1 cellular context compared by ENCODE assay signal in genomic region chr6:163876391-163876790, GRCh38.
TF ChIP-seq lines count a peak whose summit lies in the region.

No MANE protein-coding gene starts in this region.

TF ChIP-seq in K562, 482 proteins besides CTCF, POLR2A, EP300 and RAD21:
- no peak for TF ChIP-seq DIDO1 (tag; IDR thresholded peaks at IDR 0.05; ENCODE audit: low read depth)
- TF ChIP-seq CHD4 (IDR thresholded peaks at IDR 0.05; ENCODE audit: insufficient read depth, insufficient replicate concordance, low read depth, low read length, poor library complexity, severe bottlenecking), result no peak
- TF ChIP-seq ETV5 (CRISPR knock-in tag; IDR thresholded peaks at IDR 0.05; ENCODE audit: low read depth), result no peak
- no peak for TF ChIP-seq ZBTB17 (CRISPR knock-in tag; IDR thresholded peaks at IDR 0.05)
- no peak for TF ChIP-seq SRSF3 (IDR thresholded peaks at IDR 0.05; ENCODE audit: insufficient read depth, low read length)
- TF ChIP-seq ZNF766 (CRISPR knock-in tag; conservative IDR thresholded peaks at IDR 0.05), result no peak
- no peak for TF ChIP-seq POLR3A (IDR thresholded peaks at IDR 0.05; ENCODE audit: borderline replicate concordance, extremely low read depth, insufficient read depth, insufficient read length)
- TF ChIP-seq FOXK2 (conservative IDR thresholded peaks at IDR 0.05 in 1 of 2, IDR thresholded peaks at IDR 0.05 in 1 of 2; ENCODE audit: low read depth in 2 of 2), result no peak
- TF ChIP-seq, protein P1, sequence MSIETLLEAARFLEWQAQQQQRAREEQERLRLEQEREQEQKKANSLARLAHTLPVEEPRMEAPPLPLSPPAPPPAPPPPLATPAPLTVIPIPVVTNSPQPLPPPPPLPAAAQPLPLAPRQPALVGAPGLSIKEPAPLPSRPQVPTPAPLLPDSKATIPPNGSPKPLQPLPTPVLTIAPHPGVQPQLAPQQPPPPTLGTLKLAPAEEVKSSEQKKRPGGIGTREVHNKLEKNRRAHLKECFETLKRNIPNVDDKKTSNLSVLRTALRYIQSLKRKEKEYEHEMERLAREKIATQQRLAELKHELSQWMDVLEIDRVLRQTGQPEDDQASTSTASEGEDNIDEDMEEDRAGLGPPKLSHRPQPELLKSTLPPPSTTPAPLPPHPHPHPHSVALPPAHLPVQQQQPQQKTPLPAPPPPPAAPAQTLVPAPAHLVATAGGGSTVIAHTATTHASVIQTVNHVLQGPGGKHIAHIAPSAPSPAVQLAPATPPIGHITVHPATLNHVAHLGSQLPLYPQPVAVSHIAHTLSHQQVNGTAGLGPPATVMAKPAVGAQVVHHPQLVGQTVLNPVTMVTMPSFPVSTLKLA (conservative IDR thresholded peaks at IDR 0.05), result no peak
- TF ChIP-seq EZH2 (IDR thresholded peaks at IDR 0.05; ENCODE audit: borderline replicate concordance, low read depth, low read length), result no peak
- no peak for TF ChIP-seq DLX4 (CRISPR knock-in tag; IDR thresholded peaks at IDR 0.05)
- TF ChIP-seq, protein P2, sequence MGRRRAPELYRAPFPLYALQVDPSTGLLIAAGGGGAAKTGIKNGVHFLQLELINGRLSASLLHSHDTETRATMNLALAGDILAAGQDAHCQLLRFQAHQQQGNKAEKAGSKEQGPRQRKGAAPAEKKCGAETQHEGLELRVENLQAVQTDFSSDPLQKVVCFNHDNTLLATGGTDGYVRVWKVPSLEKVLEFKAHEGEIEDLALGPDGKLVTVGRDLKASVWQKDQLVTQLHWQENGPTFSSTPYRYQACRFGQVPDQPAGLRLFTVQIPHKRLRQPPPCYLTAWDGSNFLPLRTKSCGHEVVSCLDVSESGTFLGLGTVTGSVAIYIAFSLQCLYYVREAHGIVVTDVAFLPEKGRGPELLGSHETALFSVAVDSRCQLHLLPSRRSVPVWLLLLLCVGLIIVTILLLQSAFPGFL (CRISPR knock-in tag; IDR thresholded peaks at IDR 0.05), result no peak
- no peak for TF ChIP-seq ZBTB1 (CRISPR knock-in tag; IDR thresholded peaks at IDR 0.05; ENCODE audit: borderline replicate concordance, low read depth)
- TF ChIP-seq ZKSCAN3 (CRISPR knock-in tag; IDR thresholded peaks at IDR 0.05), result no peak
- TF ChIP-seq ZNF780A (CRISPR knock-in tag; IDR thresholded peaks at IDR 0.05), result no peak
- TF ChIP-seq ZNF778 (CRISPR knock-in tag; IDR thresholded peaks at IDR 0.05), result no peak
- no peak for TF ChIP-seq FOXA3 (CRISPR knock-in tag; conservative IDR thresholded peaks at IDR 0.05 in 1 of 2, IDR thresholded peaks at IDR 0.05 in 1 of 2)
- no peak for TF ChIP-seq STAT6 (CRISPR knock-in tag; IDR thresholded peaks at IDR 0.05)
- TF ChIP-seq ZNF263 (CRISPR knock-in tag; IDR thresholded peaks at IDR 0.05; ENCODE audit: borderline replicate concordance), result no peak
- TF ChIP-seq, protein P3, sequence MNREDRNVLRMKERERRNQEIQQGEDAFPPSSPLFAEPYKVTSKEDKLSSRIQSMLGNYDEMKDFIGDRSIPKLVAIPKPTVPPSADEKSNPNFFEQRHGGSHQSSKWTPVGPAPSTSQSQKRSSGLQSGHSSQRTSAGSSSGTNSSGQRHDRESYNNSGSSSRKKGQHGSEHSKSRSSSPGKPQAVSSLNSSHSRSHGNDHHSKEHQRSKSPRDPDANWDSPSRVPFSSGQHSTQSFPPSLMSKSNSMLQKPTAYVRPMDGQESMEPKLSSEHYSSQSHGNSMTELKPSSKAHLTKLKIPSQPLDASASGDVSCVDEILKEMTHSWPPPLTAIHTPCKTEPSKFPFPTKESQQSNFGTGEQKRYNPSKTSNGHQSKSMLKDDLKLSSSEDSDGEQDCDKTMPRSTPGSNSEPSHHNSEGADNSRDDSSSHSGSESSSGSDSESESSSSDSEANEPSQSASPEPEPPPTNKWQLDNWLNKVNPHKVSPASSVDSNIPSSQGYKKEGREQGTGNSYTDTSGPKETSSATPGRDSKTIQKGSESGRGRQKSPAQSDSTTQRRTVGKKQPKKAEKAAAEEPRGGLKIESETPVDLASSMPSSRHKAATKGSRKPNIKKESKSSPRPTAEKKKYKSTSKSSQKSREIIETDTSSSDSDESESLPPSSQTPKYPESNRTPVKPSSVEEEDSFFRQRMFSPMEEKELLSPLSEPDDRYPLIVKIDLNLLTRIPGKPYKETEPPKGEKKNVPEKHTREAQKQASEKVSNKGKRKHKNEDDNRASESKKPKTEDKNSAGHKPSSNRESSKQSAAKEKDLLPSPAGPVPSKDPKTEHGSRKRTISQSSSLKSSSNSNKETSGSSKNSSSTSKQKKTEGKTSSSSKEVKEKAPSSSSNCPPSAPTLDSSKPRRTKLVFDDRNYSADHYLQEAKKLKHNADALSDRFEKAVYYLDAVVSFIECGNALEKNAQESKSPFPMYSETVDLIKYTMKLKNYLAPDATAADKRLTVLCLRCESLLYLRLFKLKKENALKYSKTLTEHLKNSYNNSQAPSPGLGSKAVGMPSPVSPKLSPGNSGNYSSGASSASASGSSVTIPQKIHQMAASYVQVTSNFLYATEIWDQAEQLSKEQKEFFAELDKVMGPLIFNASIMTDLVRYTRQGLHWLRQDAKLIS (CRISPR knock-in tag; IDR thresholded peaks at IDR 0.05), result no peak
TF ChIP-seq in K562: peak in this region for 0.
